16 cellular contexts compared by ENCODE assay signal in genomic region chr22:39967103-39967829, GRCh38. TPM values are rescaled to one million over a fixed set of nuclear protein-coding genes. Genes with fewer than 3 reads are reported as not detected.
DNase-seq lines count a peak whose midpoint lies in the region; TF ChIP-seq lines count a peak whose summit lies in the region.
"Had no signal": no experiment of that assay in that cellular context is flagged by ENCODE, and none has a peak within 500 bp of the region (broad histone marks: within the 10 kb centered on the region; RNA-seq: fewer than 3 reads in every experiment).

No MANE protein-coding gene starts in this region.

- no peaks in the 10 kb centered on the region for H3K27me3 ChIP-seq in CD4-positive, alpha-beta memory T cell (ENCODE audit: insufficient read depth, low read length)

- peaks cover 0 to 7% (median under 1%) of the 10 kb centered on the region in 4 donors for H3K4me1 Mint-ChIP-seq in CD4-positive, alpha-beta memory T cell

- H3K27ac Mint-ChIP-seq in CD4-positive, alpha-beta memory T cell = peak overlapping the region in 4 of 7 donors; percentile 11 to 66 (median 44)

- intact Hi-C loops in CD4-positive, alpha-beta memory T cell (cut with micrococcal nuclease) = no loop called here
- intact Hi-C loops in head of caudate nucleus (cut with DNase I) = no loop called here

- no peaks in the 10 kb centered on the region for H3K9me3 Mint-ChIP-seq in CD4-positive, alpha-beta memory T cell
- H3K9me3 Mint-ChIP-seq: T-helper 1 cell treated with Interleukin-12 subunit alpha and Interleukin-12 subunit beta and Interleukin-4 antibody, amounts not matched to agents 30 μg/mL and 1 μg/mL, for 36 hours had no signal

- no peak for TF ChIP-seq CTCF in cardiac fibroblast (IDR thresholded peaks at IDR 0.05; ENCODE audit: low read depth, low read length)

- no peaks in the 10 kb centered on the region for H3K4me1 ChIP-seq in CD4-positive, alpha-beta memory T cell (ENCODE audit: insufficient read depth, low read length)

- no peaks in the 10 kb centered on the region for H3K27me3 Mint-ChIP-seq in CD4-positive, alpha-beta memory T cell

- peaks cover 92% of the 10 kb centered on the region for H3K36me3 ChIP-seq in CD4-positive, alpha-beta memory T cell (ENCODE audit: insufficient read depth, low read length)
- H3K36me3 ChIP-seq: thoracic aorta had no signal

- H3K36me3 Mint-ChIP-seq in CD4-positive, alpha-beta memory T cell = peaks cover 74 to 87% of the 10 kb centered on the region in 2 donors
- H3K36me3 Mint-ChIP-seq: brain had no signal

- CTCF ChIA-PET in CD4-positive, alpha-beta memory T cell (lab: Charles Lee; ENCODE audit: partially characterized antibody) = interaction anchor here (0.7 kb wide), 1 partner anchor 22 kb away, joined by 3 read pairs; no protein-coding TSS in a partner anchor

- no peak overlapping the region for H3K4me3 ChIP-seq in CD4-positive, alpha-beta memory T cell (ENCODE audit: low read length in 2 of 2)
- H3K4me3 ChIP-seq in cardiac fibroblast (replicated peaks in 1 of 2; ENCODE audit: low read depth in 2 of 2, low read length in 2 of 2) = no peak overlapping the region
- H3K4me3 ChIP-seq: lung, thoracic aorta had no signal

- no peaks in the 10 kb centered on the region for H3K9me3 ChIP-seq in CD4-positive, alpha-beta memory T cell (ENCODE audit: control insufficient read depth in 1 of 2, low read length in 2 of 2)
- H3K9me3 ChIP-seq: thoracic aorta had no signal

- POLR2A ChIA-PET in CD4-positive, alpha-beta memory T cell (lab: Charles Lee; ENCODE audit: partially characterized antibody) = interaction anchor here (0.7 to 2.0 kb wide), 5 partner anchors 8 to 155 kb away, joined by 3 to 5 read pairs (median 4); no protein-coding TSS in a partner anchor

- no peak overlapping the region for H3K27ac ChIP-seq in CD4-positive, alpha-beta memory T cell (ENCODE audit: low read depth, low read length)
- H3K27ac ChIP-seq: thoracic aorta had no signal

- DNase-seq in CD4-positive, alpha-beta memory T cell = no peak
- DNase-seq in NCI-H146 (lab: John Stamatoyannopoulos, UW) (peak; percentile 4), cardiac fibroblast (ENCODE audit: low read depth in 2 of 2) (peak; percentile 56 to 62), lung microvascular endothelial cell (ENCODE audit: low read depth in 2 of 2) (peak; percentile 37 to 64), iPS-NIHi7 (ENCODE audit: extremely low spot score) (no peak), NK-92 (lab: John Stamatoyannopoulos, UW; ENCODE audit: unreplicated experiment) (no peak), head of caudate nucleus (no peak), HK-2 (ENCODE audit: unreplicated experiment) (no peak)
- DNase-seq: AML-193, NCI-H1694 treated with DMSO at 0.1 percent for 48 hours, posterior cingulate gyrus had no signal

- H3K4me3 Mint-ChIP-seq in CD4-positive, alpha-beta memory T cell = no peak overlapping the region
- H3K4me3 Mint-ChIP-seq: brain; T-helper 1 cell treated with Interleukin-12 subunit alpha and Interleukin-12 subunit beta and Interleukin-4 antibody, amounts not matched to agents 30 μg/mL and 1 μg/mL, for 36 hours had no signal

RNA-seq across cellular contexts. Expression of gene TMA7B, which starts 7.1 kb away (rescaled TPM):
- total RNA-seq in CD4-positive, alpha-beta memory T cell = 10 to 100 TPM in 1 of 2 experiments, 1 to 10 TPM in 1; 9.3 to 10.2 TPM
- polyA plus RNA-seq in CD4-positive, alpha-beta memory T cell = 1 to 10 TPM in 1 of 2 donors, not detected in 1; 3.3 TPM
- total RNA-seq in lung microvascular endothelial cell = not detected in 2 replicates
- total RNA-seq: fibroblast of villous mesenchyme had no signal

RNA-seq across cellular contexts. Expression of gene FAM83F, which starts 27.5 kb away (rescaled TPM):
- total RNA-seq in CD4-positive, alpha-beta memory T cell = under 1 TPM in 1 of 2 experiments, not detected in 1; 0.29 TPM
- polyA plus RNA-seq in CD4-positive, alpha-beta memory T cell = not detected
- not detected in 2 replicates for total RNA-seq in lung microvascular endothelial cell
- total RNA-seq: fibroblast of villous mesenchyme had no signal

Comparison
In these comparisons a context has a peak if more than half of its experiments do, and no peak if none do; other contexts are left out.
1. DNase-seq: peak in NCI-H146 (single experiment), cardiac fibroblast (2 of 2) and lung microvascular endothelial cell (2 of 2); none in CD4-positive, alpha-beta memory T cell (0 of 5), iPS-NIHi7 (single experiment), NK-92 (single experiment), head of caudate nucleus (0 of 42) and HK-2 (single experiment).
2. RNA of gene TMA7B, which starts 7.1 kb away (total RNA-seq): 9.3 to 10.2 TPM in CD4-positive, alpha-beta memory T cell; not detected in lung microvascular endothelial cell; every median in the first group is over 10 times any median in the second.